14 cellular contexts compared by ENCODE assay signal in the genomic region with DNA sequence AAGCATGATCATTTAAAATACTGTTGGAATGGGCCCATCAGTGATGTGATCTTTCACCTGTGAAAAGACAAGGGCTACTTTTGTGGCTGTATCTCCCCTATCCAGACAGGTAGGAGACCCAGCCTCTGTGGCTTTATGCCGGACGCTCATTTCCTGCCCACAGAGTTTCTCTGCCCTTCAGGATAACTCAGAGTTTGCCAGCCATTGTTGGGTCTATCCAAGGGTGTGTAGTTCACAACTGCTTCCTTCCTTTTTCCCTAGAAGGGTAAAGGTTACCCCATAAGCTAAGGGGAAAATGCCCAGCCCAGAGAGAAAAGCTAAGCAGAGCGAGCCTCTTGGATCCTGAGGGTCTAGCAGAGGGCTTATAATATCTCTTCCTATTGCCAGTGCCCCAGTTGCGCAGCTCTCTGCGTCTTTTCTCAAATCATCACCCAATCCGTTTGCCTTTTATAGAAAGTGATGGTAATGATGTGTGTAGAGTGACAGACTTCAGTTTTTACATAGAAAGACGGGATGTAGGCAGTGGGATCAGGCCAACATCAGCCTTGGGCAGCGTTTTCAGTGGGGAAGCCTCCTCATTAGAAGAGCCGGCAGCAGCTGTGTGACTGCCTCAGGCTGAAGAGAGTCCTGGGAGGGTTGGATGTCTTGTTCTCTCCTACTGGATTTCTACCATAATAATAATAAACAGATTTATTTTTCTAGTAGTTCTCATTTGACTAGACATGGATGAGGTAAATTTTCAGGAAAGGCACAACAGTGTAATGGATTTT.
DNase-seq lines count a peak whose midpoint lies in the region; ATAC-seq and TF ChIP-seq lines count a peak whose summit lies in the region.
"Had no signal": no experiment of that assay in that cellular context is flagged by ENCODE, and none has a peak within 500 bp of the region (broad histone marks: within the 10 kb centered on the region; RNA-seq: fewer than 3 reads in every experiment).

No MANE protein-coding gene starts in this region.

- H3K27me3 ChIP-seq in HCT116 (ENCODE audit: insufficient read depth, low read length): no peaks in the 10 kb centered on the region

- peaks cover 24% of the 10 kb centered on the region for H3K4me1 Mint-ChIP-seq in endothelial cell (ENCODE audit: unreplicated experiment)
- peaks cover 13% of the 10 kb centered on the region for H3K4me1 Mint-ChIP-seq in osteocyte (ENCODE audit: unreplicated experiment)

- CTCF ChIA-PET in HCT116 (lab: Charles Lee): no interaction called here
- CTCF ChIA-PET in HEK293T (lab: Yijun Ruan, JAX): no interaction called here

- no peak overlapping the region for H2AFZ ChIP-seq in HCT116 (ENCODE audit: low read depth, low read length, poor library complexity, severe bottlenecking)

- RAD21 ChIA-PET in HCT116 (lab: Charles Lee; ENCODE audit: low non-redundant PET in 1 of 2, low total read pairs in 2 of 2, uncharacterized antibody in 2 of 2, unreplicated experiment in 2 of 2): no interaction called here

- no peak overlapping the region for H3K4me2 ChIP-seq in HCT116 (ENCODE audit: low read length)
- H3K4me2 ChIP-seq: KMS-11 had no signal

- TF ChIP-seq RAD21 in HCT116 (IDR thresholded peaks at IDR 0.05; ENCODE audit: low read depth): no peak

- intact Hi-C loops in HCT116 (cut with micrococcal nuclease): no loop called here

- H3K27me3 Mint-ChIP-seq in endothelial cell (ENCODE audit: unreplicated experiment): peaks cover 3% of the 10 kb centered on the region
- no peaks in the 10 kb centered on the region for H3K27me3 Mint-ChIP-seq in osteocyte (ENCODE audit: unreplicated experiment)

- H3K9me3 ChIP-seq in HCT116 (ENCODE audit: control insufficient read depth in 1 of 2, insufficient read depth in 1 of 2, low read depth in 1 of 2, low read length in 2 of 2): no peaks in the 10 kb centered on the region

- no peak for TF ChIP-seq POLR2A in HCT116 (IDR thresholded peaks at IDR 0.05; ENCODE audit: borderline replicate concordance, extremely low read depth, insufficient read depth, insufficient read length)

- peaks cover 27 to 44% of the 10 kb centered on the region in 2 experiments; a peak in 3 of 4 replicates for H3K36me3 ChIP-seq in HCT116 (ENCODE audit: control insufficient read depth in 1 of 2, insufficient read depth in 2 of 2, low read length in 2 of 2)

- H3K4me3 ChIP-seq in HCT116 (replicated peaks in 1 of 2; ENCODE audit: low read depth in 1 of 2, low read length in 2 of 2) (no peak overlapping the region), foreskin fibroblast (ENCODE audit: low read depth in 1 of 2, low read length in 2 of 2) (no peak overlapping the region)

- TF ChIP-seq CTCF in HCT116 (IDR thresholded peaks at IDR 0.05 in 2 of 3, conservative IDR thresholded peaks at IDR 0.05 in 1 of 3; ENCODE audit: borderline replicate concordance in 1 of 3, insufficient read depth in 1 of 3, low read depth in 2 of 3, low read length in 2 of 3) (no peak), endothelial cell (IDR thresholded peaks at IDR 0.05; ENCODE audit: unreplicated experiment) (no peak), osteocyte (IDR thresholded peaks at IDR 0.05) (no peak), foreskin fibroblast (IDR thresholded peaks at IDR 0.05; ENCODE audit: low read depth, low read length) (no peak)

- H3K9me2 ChIP-seq in HCT116 (ENCODE audit: insufficient read depth): no peaks in the 10 kb centered on the region

- H3K79me2 ChIP-seq in HCT116 (ENCODE audit: insufficient read depth, low read length): peaks cover 44% of the 10 kb centered on the region

- no TSS peak for BruUV-seq in HCT116 (replicated peaks; lab: Mats Ljungman, UMichigan)

- H3K9me3 Mint-ChIP-seq in endothelial cell (ENCODE audit: unreplicated experiment) (peaks cover 2% of the 10 kb centered on the region), osteocyte (ENCODE audit: unreplicated experiment) (peaks cover 26% of the 10 kb centered on the region)

- POLR2A ChIA-PET in HCT116 (lab: Charles Lee): interaction anchor here (1.1 kb wide), 1 partner anchor 17 kb away, joined by 4 read pairs; no protein-coding TSS in a partner anchor
- POLR2A ChIA-PET in HEK293T (lab: Yijun Ruan, JAX): no interaction called here

- ATAC-seq in HCT116: no peak
- ATAC-seq: PC-3 had no signal

- H4K20me1 ChIP-seq in HCT116 (ENCODE audit: insufficient read depth): no peaks in the 10 kb centered on the region

- H3K27ac ChIP-seq in HCT116 (ENCODE audit: low read depth, low read length): peak overlapping the region; percentile 8; the same call in 1 of the 2 replicates
- no peak overlapping the region for H3K27ac ChIP-seq in caudate nucleus (ENCODE audit: low read depth, low read length)
- H3K27ac ChIP-seq: C4-2B, KMS-11 had no signal

- H3K4me3 Mint-ChIP-seq in endothelial cell (ENCODE audit: unreplicated experiment) (no peak overlapping the region), osteocyte (ENCODE audit: unreplicated experiment) (no peak overlapping the region)

- peaks cover 32% of the 10 kb centered on the region for H3K36me3 Mint-ChIP-seq in endothelial cell (ENCODE audit: low read depth, unreplicated experiment)
- peaks cover 37% of the 10 kb centered on the region for H3K36me3 Mint-ChIP-seq in osteocyte (ENCODE audit: unreplicated experiment)

- H3K27ac Mint-ChIP-seq in endothelial cell (ENCODE audit: unreplicated experiment) (peak overlapping the region; percentile 86), osteocyte (ENCODE audit: unreplicated experiment) (peak overlapping the region; percentile 39)

- no peaks in the 10 kb centered on the region for H3K4me1 ChIP-seq in HCT116 (ENCODE audit: control insufficient read depth in 1 of 2, insufficient read depth in 2 of 2, low read length in 2 of 2)

- H3K9ac ChIP-seq in HCT116 (ENCODE audit: low read length): no peak overlapping the region
- H3K9ac ChIP-seq: KMS-11 had no signal

- DNase-seq in HCT116 (ENCODE audit: low read depth, low spot score): no peak
- peak; percentile 10 for DNase-seq in HEK293T (ENCODE audit: extremely low spot score)
- DNase-seq in endothelial cell (ENCODE audit: low spot score): peak; percentile 6
- DNase-seq in osteocyte (ENCODE audit: extremely low spot score, unreplicated experiment): no peak
- no peak for DNase-seq in caudate nucleus (lab: John Stamatoyannopoulos, UW)
- DNase-seq in T-helper 9 cell: no peak
- no peak for DNase-seq in foreskin fibroblast
- DNase-seq: AML-193, NCI-H1417, NCI-H187 treated with DMSO at 0.1 percent for 48 hours, NCI-H526, PC-3 had no signal

TF ChIP-seq in HCT116, 20 proteins besides CTCF, POLR2A, EP300 and RAD21:
- no peak for TF ChIP-seq CEBPB (IDR thresholded peaks at IDR 0.05; ENCODE audit: low read depth)
- TF ChIP-seq CBX3 (IDR thresholded peaks at IDR 0.05; ENCODE audit: low read depth): no peak
TF ChIP-seq in HCT116: peak in this region for 0.

TF ChIP-seq in HEK293T, 16 proteins besides CTCF, POLR2A, EP300 and RAD21:
- TF ChIP-seq FOXM1 (IDR thresholded peaks at IDR 0.05; ENCODE audit: borderline replicate concordance) (no peak), SP1 (IDR thresholded peaks at IDR 0.05) (no peak), ZNF384 (IDR thresholded peaks at IDR 0.05) (no peak), SUZ12 (IDR thresholded peaks at IDR 0.05) (no peak), CTBP1 (IDR thresholded peaks at IDR 0.05; ENCODE audit: borderline replicate concordance) (no peak), FOXA1 (IDR thresholded peaks at IDR 0.05) (no peak), FOXK2 (IDR thresholded peaks at IDR 0.05) (no peak), TARDBP (IDR thresholded peaks at IDR 0.05) (no peak), ELF4 (IDR thresholded peaks at IDR 0.05) (no peak), ARNT (IDR thresholded peaks at IDR 0.05) (no peak), NFRKB (IDR thresholded peaks at IDR 0.05) (no peak), BHLHE40 (IDR thresholded peaks at IDR 0.05; ENCODE audit: borderline replicate concordance) (no peak), HDGF (IDR thresholded peaks at IDR 0.05; ENCODE audit: borderline replicate concordance) (no peak)
- TF ChIP-seq, protein P1, sequence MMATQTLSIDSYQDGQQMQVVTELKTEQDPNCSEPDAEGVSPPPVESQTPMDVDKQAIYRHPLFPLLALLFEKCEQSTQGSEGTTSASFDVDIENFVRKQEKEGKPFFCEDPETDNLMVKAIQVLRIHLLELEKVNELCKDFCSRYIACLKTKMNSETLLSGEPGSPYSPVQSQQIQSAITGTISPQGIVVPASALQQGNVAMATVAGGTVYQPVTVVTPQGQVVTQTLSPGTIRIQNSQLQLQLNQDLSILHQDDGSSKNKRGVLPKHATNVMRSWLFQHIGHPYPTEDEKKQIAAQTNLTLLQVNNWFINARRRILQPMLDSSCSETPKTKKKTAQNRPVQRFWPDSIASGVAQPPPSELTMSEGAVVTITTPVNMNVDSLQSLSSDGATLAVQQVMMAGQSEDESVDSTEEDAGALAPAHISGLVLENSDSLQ (IDR thresholded peaks at IDR 0.05): no peak

Comparison
In these comparisons a context has a peak if more than half of its experiments do, and no peak if none do; other contexts are left out.
1. DNase-seq: peak in HEK293T (single experiment) and endothelial cell (single experiment); none in HCT116 (single experiment), osteocyte (single experiment), caudate nucleus (0 of 61), T-helper 9 cell (single experiment) and foreskin fibroblast (0 of 2).